In the genomic region with DNA sequence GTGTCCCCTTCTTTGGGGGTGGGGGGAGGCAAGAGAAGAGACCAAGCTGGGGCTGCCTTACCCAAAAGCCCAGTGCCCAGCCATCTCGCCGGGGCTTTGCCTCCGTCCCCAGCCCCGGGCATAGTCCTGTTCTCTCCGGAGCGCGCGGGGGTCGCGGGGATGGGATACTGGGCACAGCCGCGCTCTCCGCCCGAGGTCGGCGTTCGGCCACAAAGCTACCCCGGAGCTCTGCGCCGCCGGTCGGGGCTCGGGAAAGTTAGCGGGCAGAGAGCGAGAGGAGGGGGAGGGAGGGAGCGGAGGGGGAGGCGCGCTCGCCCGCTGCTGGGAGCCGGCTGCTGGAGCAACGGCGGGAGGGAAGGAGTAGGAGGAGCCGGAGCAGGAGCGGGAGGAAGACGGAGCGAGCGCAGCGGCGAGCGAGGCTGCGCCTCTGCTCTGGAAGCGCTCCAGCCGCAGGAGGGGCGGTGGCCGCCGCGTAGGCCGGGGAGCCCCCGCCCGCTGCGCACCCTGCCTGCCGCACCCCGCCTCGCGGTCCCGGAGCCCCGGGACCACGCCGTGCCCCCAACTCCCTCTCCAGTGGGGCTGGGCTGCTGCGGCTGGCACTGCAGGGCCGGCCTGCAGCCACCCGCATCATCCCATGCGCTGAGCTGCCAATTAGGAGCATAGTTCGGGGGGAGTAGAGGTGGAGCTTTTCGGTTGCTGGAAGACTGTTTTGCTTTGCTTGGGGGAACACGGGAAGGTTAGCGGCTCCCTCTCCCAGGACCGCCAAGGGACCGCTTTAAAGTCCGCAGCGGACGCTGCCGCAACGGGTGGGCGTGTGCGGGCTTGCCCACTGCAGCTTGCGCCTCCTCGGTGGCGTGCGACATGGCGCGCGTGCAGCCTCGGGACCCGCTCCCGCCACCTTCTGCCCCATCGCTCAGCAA, we compare ENCODE assay signal across 8 cellular contexts. TPM values are rescaled to one million over a fixed set of nuclear protein-coding genes. Genes with fewer than 3 reads are reported as not detected.
DNase-seq lines count a peak whose midpoint lies in the region; ATAC-seq and TF ChIP-seq lines count a peak whose summit lies in the region.

TSS of gene SCN4B (minus strand) at position 272 of the 920 bp plus-strand sequence. CDS start at position 122, 150 bp downstream.

- no peak within 1 kb of the TSS for H3K23ac ChIP-seq in trophoblast cell (ENCODE audit: low read length)

- H3K4me2 ChIP-seq in trophoblast cell (ENCODE audit: low read length), result peak within 1 kb of the TSS; percentile 86

- no CpG with 5 or more reads among the region's 88 CpGs for WGBS in trophoblast cell (ENCODE audit: extremely low coverage, insufficient coverage, insufficient read length)

- H4K8ac ChIP-seq in trophoblast cell (ENCODE audit: low read depth, low read length), result no peak within 1 kb of the TSS

- H3K4me3 ChIP-seq in right atrium auricular region (peak within 1 kb of the TSS; percentile 41 to 61), trophoblast cell (ENCODE audit: low read depth, low read length) (peak within 1 kb of the TSS; percentile 50)

- H2BK12ac ChIP-seq in trophoblast cell (ENCODE audit: low read length), result no peak within 1 kb of the TSS

- H3K36me3 ChIP-seq in right atrium auricular region (no peaks in the 10 kb centered on the region), trophoblast cell (ENCODE audit: control insufficient read depth in 1 of 2, insufficient read depth in 2 of 2, low read length in 2 of 2) (no peaks in the 10 kb centered on the region)

- H3K4ac ChIP-seq in trophoblast cell (ENCODE audit: low read depth, low read length), result no peak within 1 kb of the TSS

- peak within 1 kb of the TSS; percentile 13 for H4K12ac ChIP-seq in trophoblast cell (ENCODE audit: low read depth, low read length)

- no peak within 1 kb of the TSS for H2BK5ac ChIP-seq in trophoblast cell (ENCODE audit: low read depth, low read length, poor library complexity)

- H3K9ac ChIP-seq in trophoblast cell (ENCODE audit: low read length), result no peak within 1 kb of the TSS

- no peak within 1 kb of the TSS for H4K91ac ChIP-seq in trophoblast cell (ENCODE audit: low read depth, low read length)

- H2AFZ ChIP-seq in trophoblast cell (ENCODE audit: insufficient read depth, low read length, poor library complexity), result peak within 1 kb of the TSS; percentile 17

- no peaks in the 10 kb centered on the region for H3K79me1 ChIP-seq in trophoblast cell (ENCODE audit: low read length)

- H3K4me1 ChIP-seq in right atrium auricular region, result peaks cover 0 to 30% of the 10 kb centered on the region in 2 donors
- peaks cover 5% of the 10 kb centered on the region in 2 experiments for H3K4me1 ChIP-seq in trophoblast cell (ENCODE audit: control insufficient read depth in 1 of 2, insufficient read depth in 2 of 2, low read length in 2 of 2)

- ATAC-seq in GM21381 (IDR thresholded peaks at IDR 0.05; ENCODE audit: unreplicated experiment), result no peak

- no peaks in the 10 kb centered on the region for H3K27me3 ChIP-seq in right atrium auricular region
- peaks cover 74% of the 10 kb centered on the region for H3K27me3 ChIP-seq in trophoblast cell (ENCODE audit: insufficient read depth, low read length)

- H3K27ac ChIP-seq in right atrium auricular region, result peak within 1 kb of the TSS; percentile 9 to 37
- no peak within 1 kb of the TSS for H3K27ac ChIP-seq in trophoblast cell (ENCODE audit: low read depth, low read length)

- H3K18ac ChIP-seq in trophoblast cell (ENCODE audit: low read length), result no peak within 1 kb of the TSS

- H3K9me3 ChIP-seq in right atrium auricular region (no peaks in the 10 kb centered on the region), trophoblast cell (ENCODE audit: insufficient read depth, low read depth, low read length) (peaks cover 15% of the 10 kb centered on the region)

- no peak within 1 kb of the TSS for H2BK120ac ChIP-seq in trophoblast cell (ENCODE audit: insufficient read depth, low read length, poor library complexity)

- DNase-seq in NCI-H1694 treated with DMSO at 0.1 percent for 48 hours (lab: John Stamatoyannopoulos, UW) (peak; percentile 3), NCI-H1694 (lab: John Stamatoyannopoulos, UW) (no peak), NCI-H2227 (lab: John Stamatoyannopoulos, UW; ENCODE audit: unreplicated experiment) (peak; percentile 73), astrocyte of the hippocampus (ENCODE audit: low read depth, low spot score) (peak; percentile 84), right atrium auricular region (ENCODE audit: low spot score) (no peak), trophoblast cell (peak; percentile 12 to 53), AML-193 (lab: John Stamatoyannopoulos, UW) (no peak)

- peak in 1 of 2 donors; percentile 24 for TF ChIP-seq CTCF in right atrium auricular region (IDR thresholded peaks at IDR 0.05)

- H3K14ac ChIP-seq in trophoblast cell (ENCODE audit: low read length), result no peak within 1 kb of the TSS

- H2AK5ac ChIP-seq in trophoblast cell (ENCODE audit: low read length), result no peak within 1 kb of the TSS

- H3K79me2 ChIP-seq in trophoblast cell (ENCODE audit: control insufficient read depth, insufficient read depth, low read length, poor library complexity), result no peaks in the 10 kb centered on the region

RNA-seq across cellular contexts. Expression of gene SCN4B, which starts in this region (rescaled TPM):
- total RNA-seq in right atrium auricular region, result 10 to 100 TPM in 1 of 2 donors, 1 to 10 TPM in 1; 2.5 to 11.8 TPM
- polyA plus RNA-seq in trophoblast cell (2013), result 0.04 and 0.06 TPM in 2 replicates

Comparison
In these comparisons a context has a peak if more than half of its experiments do, and no peak if none do; other contexts are left out.
1. DNase-seq: peak in NCI-H1694 treated with DMSO at 0.1 percent for 48 hours (single experiment), NCI-H2227 (single experiment), astrocyte of the hippocampus (single experiment) and trophoblast cell (2 of 2); none in NCI-H1694 (single experiment), right atrium auricular region (single experiment) and AML-193 (0 of 2).